ENCODE assay signal across 8 cellular contexts in genomic region chr7:135414850-135415439, GRCh38.
A peak's percentile ranks its signal among the peaks of the same experiment; 100 is the strongest.
DNase-seq lines count a peak whose midpoint lies in the region; ATAC-seq and TF ChIP-seq lines count a peak whose summit lies in the region.

No MANE protein-coding gene starts in this region.

- CTCF ChIA-PET in GM10248 (lab: Yijun Ruan, JAX), result interaction anchor here (0.6 to 2.2 kb wide), 15 partner anchors 8 to 144 kb away, joined by 3 to 7 read pairs (median 4); no protein-coding TSS in a partner anchor

- peak; percentile 59 for TF ChIP-seq CTCF in GM10248 (IDR thresholded peaks at IDR 0.05; ENCODE audit: control extremely low read depth, extremely low read depth, low read depth, missing control alignments)

- POLR2A ChIA-PET in GM10248 (lab: Yijun Ruan, JAX), result no interaction called here

- no peak for ATAC-seq in stimulated activated naive CD8-positive, alpha-beta T cell treated with anti-CD3 and anti-CD28 coated beads, Interleukin-15, Interleukin-2, amounts not matched to agents 100 U/mL and 50 U/mL, for 24 hours
- ATAC-seq in HG03442 (IDR thresholded peaks at IDR 0.05; ENCODE audit: unreplicated experiment) (no peak), HG03095 (IDR thresholded peaks at IDR 0.05; ENCODE audit: unreplicated experiment) (no peak)

- peak; percentile 48 to 75 for DNase-seq in AML-193 (lab: John Stamatoyannopoulos, UW)
- no peak for DNase-seq in GM10248 (ENCODE audit: extremely low spot score)
- peak; percentile 60 for DNase-seq in NCI-H146 treated with DMSO at 0.1 percent for 48 hours (lab: John Stamatoyannopoulos, UW; ENCODE audit: unreplicated experiment)
- peak; percentile 9 for DNase-seq in activated CD4-positive, alpha-beta T cell treated with anti-CD3 and anti-CD28 coated beads, Interleukin-2, amount 50 U/mL, for 1 hour
- DNase-seq in iPS DF 4.7 (ENCODE audit: extremely low read depth, low spot score), result peak; percentile 68
- DNase-seq in stimulated activated naive CD8-positive, alpha-beta T cell treated with anti-CD3 and anti-CD28 coated beads, Interleukin-15, Interleukin-2, amounts not matched to agents 100 U/mL and 50 U/mL, for 24 hours, result peak; percentile 32
